8 cellular contexts compared by ENCODE assay signal in genomic region chr15:42275780-42276395, GRCh38. TPM values are rescaled to one million over a fixed set of nuclear protein-coding genes. Genes with fewer than 3 reads are reported as not detected.
DNase-seq lines count a peak whose midpoint lies in the region; ATAC-seq and TF ChIP-seq lines count a peak whose summit lies in the region.

No MANE protein-coding gene starts in this region.

- no peaks in the 10 kb centered on the region for H3K9me3 ChIP-seq in PC-9 (ENCODE audit: insufficient read depth, low read depth)
- no peaks in the 10 kb centered on the region for H3K9me3 ChIP-seq in psoas muscle

- H3K36me3 ChIP-seq in PC-9 (ENCODE audit: low read depth) (no peaks in the 10 kb centered on the region), psoas muscle (ENCODE audit: insufficient read depth in 1 of 2, low read depth in 1 of 2) (peaks cover 3 to 53% of the 10 kb centered on the region in 2 donors)

- H3K4me3 ChIP-seq in GM12864 (ENCODE audit: low read depth, low read length) = peak overlapping the region; percentile 95
- no peak overlapping the region; the same call in 1 of the 2 replicates for H3K4me3 ChIP-seq in PC-9
- H3K4me3 ChIP-seq in epithelial cell of esophagus (ENCODE audit: low read length) = peak overlapping the region; percentile 89
- peak overlapping the region; percentile 73 for H3K4me3 ChIP-seq in psoas muscle

- POLR2A ChIA-PET in PC-9 (lab: Charles Lee; ENCODE audit: unreplicated experiment) = interaction anchor here (0.6 to 0.7 kb wide), 2 partner anchors 847 to 1322 kb away, joined by 4 to 5 read pairs; partner anchors contain the start of gene CHAC1

- no peak for ATAC-seq in psoas muscle
- no peak for ATAC-seq in HG03460 (IDR thresholded peaks at IDR 0.05; ENCODE audit: unreplicated experiment)
- no peak for ATAC-seq in GM21447 (IDR thresholded peaks at IDR 0.05; ENCODE audit: unreplicated experiment)

- H3K9me2 ChIP-seq in PC-9 (ENCODE audit: insufficient read depth) = no peaks in the 10 kb centered on the region

- DNase-seq in GM12864 (ENCODE audit: low read depth) (no peak), PC-9 (no peak), epithelial cell of esophagus (ENCODE audit: low read depth) (no peak), psoas muscle (no peak), mucosa of gallbladder (ENCODE audit: low spot score) (no peak), NCI-H2081 treated with DMSO at 0.1 percent for 48 hours (lab: John Stamatoyannopoulos, UW) (no peak)

- peaks cover 33% of the 10 kb centered on the region for H3K4me1 ChIP-seq in PC-9 (replicated peaks; ENCODE audit: insufficient read depth)
- peaks cover 27% of the 10 kb centered on the region for H3K4me1 ChIP-seq in psoas muscle

- 0 out of 2 replicates have a peak overlapping the region, but pooled peaks have one; percentile 84 for H3K27ac ChIP-seq in PC-9
- H3K27ac ChIP-seq in psoas muscle = peak overlapping the region; percentile 97

- H3K27me3 ChIP-seq in PC-9 (ENCODE audit: insufficient read depth, low read depth) = no peaks in the 10 kb centered on the region
- H3K27me3 ChIP-seq in psoas muscle (ENCODE audit: insufficient read depth in 3 of 3, low read length in 2 of 3) = no peaks in the 10 kb centered on the region

- H4K20me1 ChIP-seq in PC-9 (ENCODE audit: insufficient read depth) = no peaks in the 10 kb centered on the region

- CTCF ChIA-PET in PC-9 (lab: Charles Lee) = interaction anchor here (1.2 kb wide), 1 partner anchor 110 kb away, joined by 3 read pairs; no protein-coding TSS in a partner anchor

- no peak overlapping the region; the same call in 1 of the 2 replicates for H2AFZ ChIP-seq in PC-9

- H3K4me2 ChIP-seq in PC-9 = peak overlapping the region; percentile 85

- BruUV-seq in PC-9 (replicated peaks; lab: Mats Ljungman, UMichigan) = no TSS peak

- intact Hi-C loops in PC-9 (cut with micrococcal nuclease; ENCODE audit: unreplicated experiment) = loop anchor here (10.0 kb wide), 1 partner anchor 109 kb away; no protein-coding TSS in a partner anchor
- intact Hi-C loops in psoas muscle (cut with DNase I) = loop anchor here in 1 of 2 donors (10.0 kb wide), 1 partner anchor 209 kb away; no protein-coding TSS in a partner anchor

- WGBS in psoas muscle, 3 donors = 25 to 34% (median 28%) methylated on average over 4 of the region's 4 CpGs

- peaks cover 32% of the 10 kb centered on the region for H3K79me2 ChIP-seq in PC-9 (ENCODE audit: low read depth)

- H3F3A ChIP-seq in PC-9 (ENCODE audit: insufficient read depth, low read depth) = peaks cover 16% of the 10 kb centered on the region; the same call in 1 of the 2 replicates

- TF ChIP-seq CTCF in GM12864 (IDR thresholded peaks at IDR 0.05; ENCODE audit: low read depth, low read length, missing control alignments) = no peak
- TF ChIP-seq CTCF in PC-9 (conservative IDR thresholded peaks at IDR 0.05) = no peak
- no peak for TF ChIP-seq CTCF in epithelial cell of esophagus (IDR thresholded peaks at IDR 0.05; ENCODE audit: insufficient read depth, low read depth, low read length, missing control alignments)
- no peak for TF ChIP-seq CTCF in psoas muscle (IDR thresholded peaks at IDR 0.05)

RNA-seq across cellular contexts. Expression of gene TMEM87A, which starts 2.7 kb away (rescaled TPM):
- 43.9 and 45.1 TPM in 2 replicates for total RNA-seq in PC-9 (2021)
- total RNA-seq in psoas muscle = 10 to 100 TPM; 17.6 to 30.4 (median 26.2) TPM
- polyA plus RNA-seq in psoas muscle = 10 to 100 TPM; 16.4 to 30.9 (median 22.0) TPM
- 46.2 TPM for total RNA-seq in mucosa of gallbladder

RNA-seq across cellular contexts. Expression of gene GANC, which starts 2.9 kb away (rescaled TPM):
- total RNA-seq in PC-9 (2021) (13.9 and 16.3 TPM in 2 replicates), psoas muscle (10 to 100 TPM; 20.3 to 37.7 (median 24.2) TPM), mucosa of gallbladder (31.6 TPM)
- polyA plus RNA-seq in psoas muscle = 10 to 100 TPM in 1 of 3 donors, 1 to 10 TPM in 2; 4.9 to 11.4 (median 9.9) TPM
